In the genomic region with DNA sequence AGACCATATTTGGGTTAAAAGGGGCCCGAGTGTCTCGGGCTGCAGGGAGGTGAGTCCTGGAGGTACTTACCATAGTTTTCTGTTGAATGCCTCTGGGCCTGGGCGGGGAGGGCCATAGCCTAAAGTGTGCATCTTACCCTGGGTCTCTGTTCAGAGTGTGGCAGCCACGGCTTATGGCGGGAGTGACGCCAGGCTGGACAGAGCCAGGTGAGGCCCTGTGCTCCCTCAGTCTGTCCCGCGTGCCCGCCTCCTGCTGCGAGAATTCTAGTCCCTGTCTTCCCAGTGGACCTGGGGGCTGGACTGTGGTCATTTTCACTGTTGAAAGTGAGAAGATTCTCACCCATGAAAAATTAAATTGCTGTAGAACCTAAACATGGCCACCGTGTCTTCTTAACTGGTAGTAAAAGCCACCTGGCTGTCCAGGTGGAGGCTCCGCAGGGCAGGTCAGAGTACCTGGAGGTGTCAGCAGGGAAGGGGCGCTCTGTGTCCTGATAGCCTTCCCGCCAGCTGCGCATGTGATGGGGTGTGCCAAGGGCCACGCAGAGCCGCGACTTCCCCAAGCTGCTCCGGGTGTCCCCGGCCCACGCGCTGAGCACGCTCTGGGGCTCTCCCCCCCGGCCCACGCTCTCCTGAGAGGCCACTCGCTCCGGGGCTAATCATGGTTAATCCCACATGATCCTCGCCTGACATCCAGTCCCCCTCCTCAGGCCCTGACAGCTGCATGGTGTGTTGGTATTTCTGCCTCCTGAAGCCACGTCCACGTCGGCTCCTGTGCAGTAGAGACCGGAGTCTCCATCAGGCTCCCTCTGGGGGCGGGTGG, we compare ENCODE assay signal across 28 cellular contexts.
"Had no signal": no experiment of that assay in that cellular context is flagged by ENCODE, and none has a peak within 500 bp of the region (broad histone marks: within the 10 kb centered on the region; RNA-seq: fewer than 3 reads in every experiment).

No MANE protein-coding gene starts in this region.

- H2AFZ ChIP-seq: neural progenitor cell had no signal

- H3K9me3 ChIP-seq: adrenal gland, ascending aorta, heart left ventricle, thoracic aorta, uterus had no signal

- H3K9ac ChIP-seq: neural progenitor cell had no signal

- ATAC-seq: effector memory CD8-positive, alpha-beta T cell; heart left ventricle; left lobe of liver; natural killer cell; right cardiac atrium; T-cell had no signal

- H3K36me3 Mint-ChIP-seq: natural killer cell, type B pancreatic cell had no signal

- H3K9me3 Mint-ChIP-seq: activated naive CD8-positive, alpha-beta T cell treated with anti-CD3 and anti-CD28 coated beads for 36 hours; effector memory CD8-positive, alpha-beta T cell; natural killer cell; stimulated activated naive CD8-positive, alpha-beta T cell treated with anti-CD3 and anti-CD28 coated beads, Interleukin-15, Interleukin-2, amounts not matched to agents 100 ng/mL and 50 ng/mL, for 24 hours; T-cell; type B pancreatic cell had no signal

- H3K4me3 ChIP-seq: adrenal gland, ascending aorta, cardiac muscle cell, heart left ventricle, lung, neural progenitor cell, thoracic aorta, uterus had no signal

- H3K4me3 Mint-ChIP-seq: activated naive CD8-positive, alpha-beta T cell treated with anti-CD3 and anti-CD28 coated beads for 36 hours; brain; effector memory CD8-positive, alpha-beta T cell; natural killer cell; neural progenitor cell; stimulated activated naive CD8-positive, alpha-beta T cell treated with anti-CD3 and anti-CD28 coated beads, Interleukin-15, Interleukin-2, amounts not matched to agents 100 ng/mL and 50 ng/mL, for 24 hours; T-cell; type B pancreatic cell had no signal

- H3K27me3 Mint-ChIP-seq: activated naive CD8-positive, alpha-beta T cell treated with anti-CD3 and anti-CD28 coated beads for 36 hours; brain; effector memory CD8-positive, alpha-beta T cell; stimulated activated naive CD8-positive, alpha-beta T cell treated with anti-CD3 and anti-CD28 coated beads, Interleukin-15, Interleukin-2, amounts not matched to agents 100 ng/mL and 50 ng/mL, for 24 hours; T-cell; type B pancreatic cell had no signal

- H3K4me1 ChIP-seq: neural progenitor cell had no signal

- H3K27ac Mint-ChIP-seq: activated naive CD8-positive, alpha-beta T cell treated with anti-CD3 and anti-CD28 coated beads for 36 hours; brain; effector memory CD8-positive, alpha-beta T cell; natural killer cell; neural progenitor cell; stimulated activated naive CD8-positive, alpha-beta T cell treated with anti-CD3 and anti-CD28 coated beads, Interleukin-15, Interleukin-2, amounts not matched to agents 100 ng/mL and 50 ng/mL, for 24 hours; T-cell; type B pancreatic cell had no signal

- H3K27me3 ChIP-seq: adrenal gland, ascending aorta, cardiac muscle cell, heart left ventricle, neural progenitor cell, uterus had no signal

- H3K27ac ChIP-seq: adrenal gland, ascending aorta, cardiac muscle cell, heart left ventricle, neural progenitor cell, thoracic aorta, uterus had no signal

- DNase-seq: activated CD4-positive, alpha-beta T cell treated with anti-CD3 and anti-CD28 coated beads for 4 hours; activated CD4-positive, alpha-beta T cell treated with anti-CD3 and anti-CD28 coated beads, Interleukin-2, amount 50 U/mL, for 4 hours; activated effector memory CD4-positive, alpha-beta T cell treated with Interleukin-2 at 50 U/mL for 16 hours; activated naive CD4-positive, alpha-beta T cell treated with Interleukin-2 at 50 U/mL for 16 hours; activated naive CD8-positive, alpha-beta T cell treated with anti-CD3 and anti-CD28 coated beads for 36 hours; activated T-cell treated with anti-CD3 and anti-CD28 coated beads for 4 hours; cerebellar nuclear complex; cortex of kidney; effector memory CD8-positive, alpha-beta T cell; erythroblast; kidney glomerular epithelial cell; mesendoderm; natural killer cell; stimulated activated CD4-positive, alpha-beta T cell treated with anti-CD3 and anti-CD28 coated beads, Interleukin-4, amount 100 ng/mL, for 1 hour; T-cell had no signal

- H3K36me3 ChIP-seq: adrenal gland, ascending aorta, cardiac muscle cell, heart left ventricle, neural progenitor cell, thoracic aorta, uterus had no signal

- H3K4me2 ChIP-seq: neural progenitor cell had no signal
